11 cellular contexts compared by ENCODE assay signal in genomic region chr2:120661551-120661950, GRCh38.
A peak's percentile ranks its signal among the peaks of the same experiment; 100 is the strongest.
DNase-seq lines count a peak whose midpoint lies in the region; ATAC-seq and TF ChIP-seq lines count a peak whose summit lies in the region.
"Had no signal": no experiment of that assay in that cellular context is flagged by ENCODE, and none has a peak within 500 bp of the region (broad histone marks: within the 10 kb centered on the region; RNA-seq: fewer than 3 reads in every experiment).

No MANE protein-coding gene starts in this region.

- BruUV-seq in mammary epithelial cell (replicated peaks; lab: Mats Ljungman, UMichigan), result no TSS peak

- no peak overlapping the region for H3K9ac ChIP-seq in mammary epithelial cell (ENCODE audit: insufficient read depth, low read length)

- TF ChIP-seq CTCF in LNCaP clone FGC (IDR thresholded peaks at IDR 0.05; ENCODE audit: control insufficient read depth, extremely low read depth, insufficient read depth) (no peak), mammary epithelial cell (conservative IDR thresholded peaks at IDR 0.05 in 1 of 2, IDR thresholded peaks at IDR 0.05 in 1 of 2; ENCODE audit: extremely low read depth in 1 of 2, insufficient read depth in 1 of 2, low read depth in 1 of 2, low read length in 2 of 2) (no peak)

- no peaks in the 10 kb centered on the region for H4K20me1 ChIP-seq in mammary epithelial cell (ENCODE audit: insufficient read depth, low read length)

- DNase-seq in LNCaP clone FGC (ENCODE audit: low read depth) (peak; percentile 27), mammary epithelial cell (no peak), iPS-NIHi11 (ENCODE audit: low spot score) (peak; percentile 71), retina (peak; percentile 68)
- DNase-seq: Caco-2, NCI-H774 had no signal

- CTCF ChIA-PET in mammary epithelial cell (lab: Charles Lee; ENCODE audit: low non-redundant PET), result no interaction called here

- H3K4me3 ChIP-seq in LNCaP clone FGC (ENCODE audit: low read depth, low read length), result no peak overlapping the region
- H3K4me3 ChIP-seq in mammary epithelial cell (replicated peaks in 1 of 3; ENCODE audit: insufficient read depth in 1 of 3, low read depth in 2 of 3, low read length in 3 of 3), result no peak overlapping the region
- H3K4me3 ChIP-seq: skin epidermis had no signal

- no peaks in the 10 kb centered on the region for H3K79me2 ChIP-seq in mammary epithelial cell (ENCODE audit: insufficient read depth, low read length)

- peak overlapping the region; percentile 30 for H2AFZ ChIP-seq in mammary epithelial cell (ENCODE audit: low read depth, low read length)

- no peak overlapping the region for H3K27ac ChIP-seq in mammary epithelial cell (ENCODE audit: insufficient read depth, low read depth, low read length)

- WGBS in mammary epithelial cell (ENCODE audit: low coverage, missing lambda C conversion rate), result 3% methylated on average over 7 of the region's 16 CpGs

- no peaks in the 10 kb centered on the region for H3K27me3 ChIP-seq in mammary epithelial cell (ENCODE audit: insufficient read depth, low read length)

- H3K4me2 ChIP-seq in mammary epithelial cell (ENCODE audit: insufficient read depth, low read depth, low read length), result no peak overlapping the region

- intact Hi-C loops in mammary epithelial cell (cut with micrococcal nuclease), result no loop called here

- H3K4me1 ChIP-seq in mammary epithelial cell (ENCODE audit: insufficient read depth, low read length), result no peaks in the 10 kb centered on the region
- H3K4me1 ChIP-seq: Caco-2 had no signal

- no peaks in the 10 kb centered on the region for H3K36me3 ChIP-seq in mammary epithelial cell (ENCODE audit: insufficient read depth, low read length)

- dilution Hi-C loops in mammary epithelial cell (cut with HindIII; ENCODE audit: low sequenced_read_pairs), result no loop called here

- H3K9me3 ChIP-seq in mammary epithelial cell (replicated peaks; ENCODE audit: insufficient read depth, low read length), result peaks cover 2% of the 10 kb centered on the region

- ATAC-seq in GM18517 (IDR thresholded peaks at IDR 0.05; ENCODE audit: unreplicated experiment) (no peak), HG02981 (IDR thresholded peaks at IDR 0.05; ENCODE audit: unreplicated experiment) (no peak), HG02884 (IDR thresholded peaks at IDR 0.05; ENCODE audit: unreplicated experiment) (no peak), GM21423 (IDR thresholded peaks at IDR 0.05; ENCODE audit: unreplicated experiment) (no peak)

- in situ Hi-C loops in mammary epithelial cell (cut with MboI; ENCODE audit: low sequenced_read_pairs in 2 of 2), result no loop called here
